ENCODE assay signal across 7 cellular contexts in genomic region chrX:71533514-71533849, GRCh38. TPM values are rescaled to one million over a fixed set of nuclear protein-coding genes. Genes with fewer than 3 reads are reported as not detected.
DNase-seq lines count a peak whose midpoint lies in the region; ATAC-seq, FAIRE-seq and TF ChIP-seq lines count a peak whose summit lies in the region.

No MANE protein-coding gene starts in this region.

- no peaks in the 10 kb centered on the region for H3K9me3 Mint-ChIP-seq in activated naive CD8-positive, alpha-beta T cell treated with anti-CD3 and anti-CD28 coated beads, Interleukin-2, amount 50 U/mL, for 24 hours

- H3K9ac ChIP-seq in keratinocyte (ENCODE audit: control insufficient read depth, extremely low read depth, insufficient read depth, low read length): peak overlapping the region; percentile 95

- H3K4me3 ChIP-seq in Jurkat, Clone E6-1 (ENCODE audit: low read length): peak overlapping the region; percentile 95
- H3K4me3 ChIP-seq in keratinocyte (ENCODE audit: control insufficient read depth in 2 of 3, extremely low read depth in 1 of 3, insufficient read depth in 2 of 3, low read depth in 1 of 3, low read length in 3 of 3): peak overlapping the region; percentile 64 to 80 (median 80)

- peak overlapping the region; percentile 97 for H3K4me3 Mint-ChIP-seq in activated naive CD8-positive, alpha-beta T cell treated with anti-CD3 and anti-CD28 coated beads, Interleukin-2, amount 50 U/mL, for 24 hours

- peaks cover 46% of the 10 kb centered on the region for H3K36me3 Mint-ChIP-seq in activated naive CD8-positive, alpha-beta T cell treated with anti-CD3 and anti-CD28 coated beads, Interleukin-2, amount 50 U/mL, for 24 hours (ENCODE audit: low read depth)

- H3K27me3 Mint-ChIP-seq in activated naive CD8-positive, alpha-beta T cell treated with anti-CD3 and anti-CD28 coated beads, Interleukin-2, amount 50 U/mL, for 24 hours: no peaks in the 10 kb centered on the region

- H3K36me3 ChIP-seq in keratinocyte (ENCODE audit: control insufficient read depth in 2 of 2, extremely low read depth in 1 of 2, insufficient read depth in 2 of 2, low read length in 2 of 2): peaks cover 2 to 4% of the 10 kb centered on the region in 2 experiments

- no peak overlapping the region for H3K4me2 ChIP-seq in keratinocyte (ENCODE audit: control insufficient read depth, extremely low read depth, insufficient read depth, low read depth, low read length)

- peak overlapping the region; percentile 88 for H3K27ac ChIP-seq in keratinocyte (ENCODE audit: control insufficient read depth, insufficient read depth, low read length)

- H3K9me1 ChIP-seq in keratinocyte (ENCODE audit: control insufficient read depth, extremely low read depth, insufficient read depth, low read length): no peaks in the 10 kb centered on the region

- H3K9me3 ChIP-seq in keratinocyte (ENCODE audit: control insufficient read depth, low read depth, low read length): no peaks in the 10 kb centered on the region

- no peak for ATAC-seq in activated naive CD8-positive, alpha-beta T cell treated with anti-CD3 and anti-CD28 coated beads, Interleukin-2, amount 50 U/mL, for 24 hours
- ATAC-seq in HG02759 (IDR thresholded peaks at IDR 0.05; ENCODE audit: unreplicated experiment): no peak

- no peak for DNase-seq in Jurkat, Clone E6-1 (ENCODE audit: low read depth, low spot score)
- no peak for DNase-seq in activated naive CD8-positive, alpha-beta T cell treated with anti-CD3 and anti-CD28 coated beads, Interleukin-2, amount 50 U/mL, for 24 hours
- DNase-seq in keratinocyte (ENCODE audit: low read depth, low spot score): no peak
- peak; percentile 20 for DNase-seq in superior temporal gyrus (ENCODE audit: extremely low spot score)
- DNase-seq in HCEC 1CT: no peak
- DNase-seq in LoVo (ENCODE audit: low spot score): no peak

- peaks cover 4% of the 10 kb centered on the region for H3K4me1 ChIP-seq in keratinocyte (ENCODE audit: control insufficient read depth, extremely low read depth, insufficient read depth, low read length)

- peak overlapping the region; percentile 98 for H3K27ac Mint-ChIP-seq in activated naive CD8-positive, alpha-beta T cell treated with anti-CD3 and anti-CD28 coated beads, Interleukin-2, amount 50 U/mL, for 24 hours

- peaks cover 6% of the 10 kb centered on the region for H4K20me1 ChIP-seq in keratinocyte (ENCODE audit: control insufficient read depth, extremely low read depth, insufficient read depth, low read length)

- peaks cover 54% of the 10 kb centered on the region for H3K79me2 ChIP-seq in keratinocyte (ENCODE audit: control insufficient read depth, insufficient read depth, low read length)

- no peak for TF ChIP-seq CTCF in keratinocyte (optimal IDR thresholded peaks at IDR 0.05 in 1 of 3, IDR thresholded peaks at IDR 0.05 in 1 of 3, conservative IDR thresholded peaks at IDR 0.05 in 1 of 3; ENCODE audit: extremely low read depth in 1 of 3, insufficient read depth in 2 of 3, low read length in 3 of 3)

- H2AFZ ChIP-seq in keratinocyte (ENCODE audit: control insufficient read depth, low read length): peak overlapping the region; percentile 68

- no peaks in the 10 kb centered on the region for H3K27me3 ChIP-seq in keratinocyte (ENCODE audit: control insufficient read depth, extremely low read depth, insufficient read depth, low read length)

- FAIRE-seq in keratinocyte (lab: Jason Lieb, UNC): no peak

- H3K4me1 Mint-ChIP-seq in activated naive CD8-positive, alpha-beta T cell treated with anti-CD3 and anti-CD28 coated beads, Interleukin-2, amount 50 U/mL, for 24 hours: peaks cover 23% of the 10 kb centered on the region

- dilution Hi-C loops in keratinocyte (cut with MboI; ENCODE audit: extremely low pct_ligation_motif_present, low sequenced_read_pairs): no loop called here

RNA-seq across cellular contexts. Expression of gene OGT, which starts 0.6 kb away (rescaled TPM):
- polyA plus RNA-seq in Jurkat, Clone E6-1 (2012; ENCODE audit: insufficient read depth, insufficient read length): 60.6 TPM
- 58.7 to 155 TPM (median 136 TPM) in 3 replicates for polyA plus RNA-seq in keratinocyte
- polyA plus RNA-seq in keratinocyte (2011; ENCODE audit: low read depth): 48.0 TPM
- polyA plus RNA-seq in keratinocyte (2011; cell fraction: cytosol; rRNA removed): 15.7 and 24.9 TPM in 2 replicates
- polyA plus RNA-seq in keratinocyte (2011; cell fraction: nucleus; rRNA removed): 614 and 740 TPM in 2 replicates
- polyA plus RNA-seq in keratinocyte (2012; ENCODE audit: low replicate concordance): 26.0 and 51.9 TPM in 2 replicates
- polyA minus RNA-seq in keratinocyte: 76.4 to 263 TPM (median 169 TPM) in 3 replicates
- polyA minus RNA-seq in keratinocyte (2011; cell fraction: cytosol; rRNA and poly(A)+ RNA removed): 34.5 TPM
- polyA minus RNA-seq in keratinocyte (2011; cell fraction: nucleus; rRNA and poly(A)+ RNA removed): 160 and 266 TPM in 2 replicates

RNA-seq across cellular contexts. Expression of gene GCNA, which starts 44.8 kb away (rescaled TPM):
- 3.1 TPM for polyA plus RNA-seq in Jurkat, Clone E6-1 (2012; ENCODE audit: insufficient read depth, insufficient read length)
- 0.46 to 1.2 TPM (median 1.0 TPM) in 3 replicates for polyA plus RNA-seq in keratinocyte
- 6.2 TPM for polyA plus RNA-seq in keratinocyte (2011; ENCODE audit: low read depth)
- polyA plus RNA-seq in keratinocyte (2011; cell fraction: cytosol; rRNA removed): 0.14 and 0.23 TPM in 2 replicates
- 3.7 and 4.7 TPM in 2 replicates for polyA plus RNA-seq in keratinocyte (2011; cell fraction: nucleus; rRNA removed)
- 0.29 and 3.1 TPM in 2 replicates for polyA plus RNA-seq in keratinocyte (2012; ENCODE audit: low replicate concordance)
- polyA minus RNA-seq in keratinocyte: 0.92 to 2.2 TPM in 2 of 3 replicates, not detected in the other
- not detected for polyA minus RNA-seq in keratinocyte (2011; cell fraction: cytosol; rRNA and poly(A)+ RNA removed)
- polyA minus RNA-seq in keratinocyte (2011; cell fraction: nucleus; rRNA and poly(A)+ RNA removed): 0.63 and 2.2 TPM in 2 replicates
